In genomic region chr17:77425791-77426641, GRCh38 we compare ENCODE assay signal across 8 cellular contexts.
DNase-seq lines count a peak whose midpoint lies in the region; ATAC-seq and FAIRE-seq lines count a peak whose summit lies in the region.

No MANE protein-coding gene starts in this region.

- H3K27me3 ChIP-seq in muscle layer of duodenum (ENCODE audit: low read depth, low read length) (no peaks in the 10 kb centered on the region), HAP-1 (ENCODE audit: low read depth) (no peaks in the 10 kb centered on the region)

- H3K9me3 ChIP-seq in muscle layer of duodenum (ENCODE audit: control insufficient read depth in 1 of 2, low read length in 2 of 2) (no peaks in the 10 kb centered on the region), HAP-1 (no peaks in the 10 kb centered on the region)

- H3K4me3 ChIP-seq in muscle layer of duodenum (ENCODE audit: low read depth in 1 of 2, low read length in 2 of 2) (peak overlapping the region in 1 of 2 donors; percentile 46), HAP-1 (no peak overlapping the region)

- H3K4me1 ChIP-seq in muscle layer of duodenum (ENCODE audit: control insufficient read depth in 1 of 2, insufficient read depth in 2 of 2, low read length in 2 of 2) (peaks cover 59 to 82% of the 10 kb centered on the region in 2 donors), HAP-1 (no peaks in the 10 kb centered on the region)

- no peak for ATAC-seq in HG03520 (IDR thresholded peaks at IDR 0.05; ENCODE audit: unreplicated experiment)

- peak overlapping the region; percentile 54 for H3K27ac ChIP-seq in cingulate gyrus (ENCODE audit: low read depth, low read length)
- H3K27ac ChIP-seq in muscle layer of duodenum (ENCODE audit: low read length) = peak overlapping the region; percentile 91

- H3K36me3 ChIP-seq in muscle layer of duodenum (ENCODE audit: control insufficient read depth in 1 of 2, insufficient read depth in 2 of 2, low read length in 2 of 2) (no peaks in the 10 kb centered on the region), HAP-1 (replicated peaks) (peaks cover 4% of the 10 kb centered on the region; the same call in 1 of the 2 replicates)

- in situ Hi-C loops in Caki2 (cut with HindIII; ENCODE audit: low pct_unique_long_range_greater_than_20kb, low sequenced_read_pairs) (no loop called here), HAP-1 (cut with MboI; ENCODE audit: low sequenced_read_pairs) (no loop called here)

- peak; percentile 93 for DNase-seq in Caki2 (ENCODE audit: low read depth)
- peak; percentile 90 for DNase-seq in RCC 7860 (ENCODE audit: low spot score)
- DNase-seq in NCI-H2196 (lab: John Stamatoyannopoulos, UW; ENCODE audit: unreplicated experiment) = no peak
- no peak for DNase-seq in DMS53 (lab: John Stamatoyannopoulos, UW)
- no peak for DNase-seq in HAP-1 (ENCODE audit: low spot score in 2 of 2)

- FAIRE-seq in RCC 7860 (lab: Jason Lieb, UNC) = peak; percentile 83

Comparison
In these comparisons a context has a peak if more than half of its experiments do, and no peak if none do; other contexts are left out.
1. DNase-seq: peak in Caki2 (single experiment) and RCC 7860 (single experiment); none in NCI-H2196 (single experiment), DMS53 (single experiment) and HAP-1 (0 of 2).